In the genomic region with DNA sequence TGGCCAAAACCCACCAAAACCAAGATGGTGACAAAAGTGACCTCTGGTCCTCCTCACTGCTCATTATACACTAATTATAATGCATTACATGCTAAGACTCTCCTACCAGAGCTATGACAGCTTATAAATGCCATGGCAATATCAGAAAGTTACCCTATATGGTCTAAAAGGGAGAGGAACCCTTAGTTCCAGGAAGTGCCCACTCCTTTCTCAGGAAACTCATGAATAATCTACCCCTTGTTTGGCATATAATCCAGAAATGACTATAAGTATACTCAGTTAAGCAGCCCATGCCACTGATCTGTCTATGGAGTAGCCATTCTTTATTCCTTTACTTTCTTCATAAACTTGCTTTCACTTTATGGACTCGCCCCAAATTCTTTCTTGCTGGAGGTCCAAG, we compare ENCODE assay signal across 14 cellular contexts.
"Had no signal": no experiment of that assay in that cellular context is flagged by ENCODE, and none has a peak within 500 bp of the region (broad histone marks: within the 10 kb centered on the region; RNA-seq: fewer than 3 reads in every experiment).

No MANE protein-coding gene starts in this region.

- H3K4me1 Mint-ChIP-seq: central memory CD8-positive, alpha-beta T cell had no signal

- H3K9me3 Mint-ChIP-seq: brain; central memory CD8-positive, alpha-beta T cell; naive thymus-derived CD8-positive, alpha-beta T cell had no signal

- DNase-seq: activated CD4-positive, alpha-beta T cell treated with anti-CD3 and anti-CD28 coated beads, Interleukin-2, amount 50 U/mL, for 1 hour; activated gamma-delta T cell treated with Interleukin-2 at 50 U/mL for 16 hours; amygdala; cortex of kidney; effector CD8-positive, alpha-beta T cell; gastrocnemius medialis; islet precursor cell; mammary epithelial cell; naive thymus-derived CD8-positive, alpha-beta T cell; retina; stimulated activated CD4-positive, alpha-beta T cell treated with anti-CD3 and anti-CD28 coated beads, Interleukin-4, amount 100 ng/mL, for 4 hours; transverse colon had no signal

- H3K27me3 Mint-ChIP-seq: naive thymus-derived CD8-positive, alpha-beta T cell had no signal

- H3K27ac Mint-ChIP-seq: brain had no signal

- H3K36me3 Mint-ChIP-seq: brain had no signal

- H3K4me3 Mint-ChIP-seq: brain; central memory CD8-positive, alpha-beta T cell; naive thymus-derived CD8-positive, alpha-beta T cell had no signal
